8 cellular contexts compared by ENCODE assay signal in the genomic region with DNA sequence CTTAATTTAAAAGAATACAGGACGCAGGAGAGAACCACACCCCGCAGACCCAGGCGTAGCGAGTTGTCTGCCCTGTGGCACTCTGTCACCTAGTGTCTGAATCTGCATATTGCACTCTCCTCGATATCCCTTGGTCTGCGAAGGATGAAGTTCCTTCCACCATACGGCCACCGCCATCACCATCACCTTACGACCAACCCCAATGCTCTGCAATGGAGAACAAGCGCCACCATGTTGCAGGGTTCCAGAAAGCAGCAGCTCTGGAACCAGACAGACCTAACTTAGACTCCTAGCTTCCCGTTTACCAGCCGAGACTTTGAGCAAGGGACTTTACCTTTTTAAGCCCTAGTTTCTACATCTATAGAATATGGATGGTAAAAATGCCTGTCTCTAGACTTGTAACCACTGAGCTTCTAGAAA.
DNase-seq lines count a peak whose midpoint lies in the region; ATAC-seq, FAIRE-seq and TF ChIP-seq lines count a peak whose summit lies in the region.

No MANE protein-coding gene starts in this region.

- peak; percentile 77 for TF ChIP-seq CTCF in bronchial epithelial cell (IDR thresholded peaks at IDR 0.05; ENCODE audit: insufficient read depth, low read length, severe bottlenecking)

- H3K9me3 ChIP-seq in Karpas-422 (ENCODE audit: low read length), result no peaks in the 10 kb centered on the region

- peak; percentile 75 for DNase-seq in D341Med (ENCODE audit: low spot score)
- DNase-seq in Karpas-422, result peak; percentile 88
- DNase-seq in SIG-M5 treated with dmso at 0.1 percent for 504 hours (lab: John Stamatoyannopoulos, UW; ENCODE audit: unreplicated experiment), result peak; percentile 83
- DNase-seq in bronchial epithelial cell (ENCODE audit: low read depth), result peak; percentile 70
- peak; percentile 57 for DNase-seq in left lobe of liver (ENCODE audit: low spot score)
- DNase-seq in stimulated activated naive CD8-positive, alpha-beta T cell treated with anti-CD3 and anti-CD28 coated beads, Interleukin-15, amount 100 ng/mL, for 72 hours, result peak; percentile 48 to 52
- no peak for DNase-seq in epidermal melanocyte (ENCODE audit: insufficient read length, low spot score)

- peak overlapping the region; percentile 19 to 46 for H3K4me3 Mint-ChIP-seq in stimulated activated naive CD8-positive, alpha-beta T cell treated with anti-CD3 and anti-CD28 coated beads, Interleukin-15, amount 100 ng/mL, for 72 hours

- no peak overlapping the region for H3K9ac ChIP-seq in Karpas-422 (ENCODE audit: low read length)

- H3K27me3 ChIP-seq in Karpas-422 (ENCODE audit: low read length) (no peaks in the 10 kb centered on the region), bronchial epithelial cell (ENCODE audit: control insufficient read depth, insufficient read depth, low read length) (no peaks in the 10 kb centered on the region)

- FAIRE-seq in bronchial epithelial cell (lab: Jason Lieb, UNC), result no peak

- no peak overlapping the region for H3K27ac Mint-ChIP-seq in stimulated activated naive CD8-positive, alpha-beta T cell treated with anti-CD3 and anti-CD28 coated beads, Interleukin-15, amount 100 ng/mL, for 72 hours

- peaks cover 6% of the 10 kb centered on the region for H3K4me1 Mint-ChIP-seq in stimulated activated naive CD8-positive, alpha-beta T cell treated with anti-CD3 and anti-CD28 coated beads, Interleukin-15, amount 100 ng/mL, for 72 hours

- ATAC-seq in GM19468 (IDR thresholded peaks at IDR 0.05; ENCODE audit: extremely low read depth, unreplicated experiment) (peak; percentile 72), left lobe of liver (peak; percentile 99)
- peak; percentile 96 for ATAC-seq in stimulated activated naive CD8-positive, alpha-beta T cell treated with anti-CD3 and anti-CD28 coated beads, Interleukin-15, amount 100 ng/mL, for 72 hours

- H3K9me3 Mint-ChIP-seq in stimulated activated naive CD8-positive, alpha-beta T cell treated with anti-CD3 and anti-CD28 coated beads, Interleukin-15, amount 100 ng/mL, for 72 hours, result peaks cover 0 to 2% of the 10 kb centered on the region in 2 donors

- peaks cover 40% of the 10 kb centered on the region for H3K27me3 Mint-ChIP-seq in stimulated activated naive CD8-positive, alpha-beta T cell treated with anti-CD3 and anti-CD28 coated beads, Interleukin-15, amount 100 ng/mL, for 72 hours

- no peaks in the 10 kb centered on the region for H3K9me2 ChIP-seq in Karpas-422 (replicated peaks; ENCODE audit: insufficient read depth, low read length)

- H3K4me2 ChIP-seq in Karpas-422 (ENCODE audit: low read depth, low read length, poor library complexity, severe bottlenecking), result no peak overlapping the region

- H3K27ac ChIP-seq in Karpas-422 (ENCODE audit: low read length), result no peak overlapping the region

- no peaks in the 10 kb centered on the region for H4K20me1 ChIP-seq in Karpas-422 (ENCODE audit: insufficient read depth, low read depth, low read length)

- no peaks in the 10 kb centered on the region for H3K4me1 ChIP-seq in Karpas-422 (ENCODE audit: low read length)

- H3K4me3 ChIP-seq in Karpas-422 (ENCODE audit: low read length) (no peak overlapping the region), bronchial epithelial cell (ENCODE audit: low read depth, low read length) (no peak overlapping the region)

- H3K36me3 ChIP-seq in Karpas-422 (ENCODE audit: insufficient read depth, low read length), result no peaks in the 10 kb centered on the region
- H3K36me3 ChIP-seq in bronchial epithelial cell (ENCODE audit: control insufficient read depth, insufficient read depth, low read length), result no peaks in the 10 kb centered on the region

- no peak overlapping the region for H2AFZ ChIP-seq in Karpas-422 (ENCODE audit: low read length)

- no peaks in the 10 kb centered on the region for H3K79me2 ChIP-seq in Karpas-422 (ENCODE audit: low read length)
